ENCODE assay signal across 1 cellular context in genomic region chr14:56902413-56902812, GRCh38.
TF ChIP-seq lines count a peak whose summit lies in the region.

No MANE protein-coding gene starts in this region.

TF ChIP-seq in H1, 55 proteins besides CTCF, POLR2A, EP300 and RAD21 (continued from another document):
- TF ChIP-seq CHD7 (IDR thresholded peaks at IDR 0.05; ENCODE audit: insufficient replicate concordance, low read length): no peak
- TF ChIP-seq SIX5 (IDR thresholded peaks at IDR 0.05; ENCODE audit: low read depth, low read length): no peak
